20 cellular contexts compared by ENCODE assay signal in genomic region chr19:30036154-30037129, GRCh38.
DNase-seq lines count a peak whose midpoint lies in the region; ATAC-seq, FAIRE-seq and TF ChIP-seq lines count a peak whose summit lies in the region.
"Had no signal": no experiment of that assay in that cellular context is flagged by ENCODE, and none has a peak within 500 bp of the region (broad histone marks: within the 10 kb centered on the region; RNA-seq: fewer than 3 reads in every experiment).

No MANE protein-coding gene starts in this region.

- H3K36me3 ChIP-seq in HepG2 (replicated peaks in 1 of 2; ENCODE audit: control insufficient read depth in 1 of 2, insufficient read depth in 2 of 2, low read length in 2 of 2): peaks cover 0 to 1% of the 10 kb centered on the region in 2 experiments; a peak in 1 of 5 replicates

- 81% methylated on average over 8 of the region's 8 CpGs for WGBS in A549 (ENCODE audit: missing lambda C conversion rate)
- 73% methylated on average over 8 of the region's 8 CpGs for WGBS in HepG2 (ENCODE audit: low lambda C conversion rate)

- in situ Hi-C loops in HepG2 (cut with HindIII; ENCODE audit: extremely low pct_ligation_motif_present, low pct_unique_long_range_greater_than_20kb): no loop called here

- FAIRE-seq in A549 (lab: Jason Lieb, UNC) (peak; percentile 97), HepG2 (lab: Jason Lieb, UNC) (no peak)
- FAIRE-seq: A204.1 had no signal

- TF ChIP-seq RAD21 in A549 (conservative IDR thresholded peaks at IDR 0.05 in 1 of 2, IDR thresholded peaks at IDR 0.05 in 1 of 2) (no peak), HepG2 (CRISPR knock-in tag; IDR thresholded peaks at IDR 0.05) (no peak)

- H3K4me3 ChIP-seq in A549 (no peak overlapping the region), choroid plexus epithelial cell (ENCODE audit: low read depth, low read length) (no peak overlapping the region), HepG2 (replicated peaks in 1 of 3; ENCODE audit: insufficient read depth in 1 of 3, low read depth in 2 of 3, low read length in 3 of 3) (no peak overlapping the region)
- H3K4me3 ChIP-seq: SK-N-MC, vagina had no signal

- BruUV-seq in HepG2 (replicated peaks; lab: Mats Ljungman, UMichigan): no TSS peak

- peak overlapping the region; percentile 72 for H3K27ac Mint-ChIP-seq in HFFc6
- H3K27ac Mint-ChIP-seq: activated CD4-positive, alpha-beta T cell treated with anti-CD3 and anti-CD28 coated beads, Interleukin-2, amount 10 ng/mL, durations not matched to agents 24 days and 14 days; activated naive CD4-positive, alpha-beta T cell treated with anti-CD3 and anti-CD28 coated beads for 36 hours; CD4-positive, alpha-beta T cell had no signal

- no peaks in the 10 kb centered on the region for H4K20me1 ChIP-seq in HepG2 (ENCODE audit: insufficient read depth, low read length)

- CTCF ChIA-PET in A549 (lab: Yijun Ruan, JAX) (interaction anchor here (1.1 to 1.6 kb wide), 4 partner anchors 10 to 277 kb away, joined by 4 to 12 read pairs (median 6); no protein-coding TSS in a partner anchor), HepG2 (lab: Yijun Ruan, JAX; ENCODE audit: low intra/inter-chr PET ratio, low total read pairs) (no interaction called here), HEK293T (lab: Yijun Ruan, JAX) (no interaction called here)

- H3K9me3 ChIP-seq in A549: peaks cover 15% of the 10 kb centered on the region; the same call in 2 of the 3 replicates
- H3K9me3 ChIP-seq in HepG2 (ENCODE audit: low read length): no peaks in the 10 kb centered on the region
- H3K9me3 ChIP-seq: vagina had no signal

- H3K79me2 ChIP-seq in HepG2 (ENCODE audit: insufficient read depth, low read length): no peaks in the 10 kb centered on the region

- no peak overlapping the region for H3K9ac ChIP-seq in HepG2 (ENCODE audit: insufficient read depth, low read depth, low read length)

- H3K9me3 Mint-ChIP-seq in HFFc6: no peaks in the 10 kb centered on the region; the same call in 1 of the 2 replicates

- no peak for TF ChIP-seq POLR2A in A549 (IDR thresholded peaks at IDR 0.05; ENCODE audit: low read length)
- TF ChIP-seq POLR2A in HepG2 (IDR thresholded peaks at IDR 0.05; ENCODE audit: insufficient read depth in 1 of 2, low read depth in 2 of 2, low read length in 2 of 2): no peak

- H3K27me3 ChIP-seq in HepG2 (ENCODE audit: control insufficient read depth in 1 of 2, insufficient read depth in 2 of 2, low read length in 2 of 2): no peaks in the 10 kb centered on the region
- H3K27me3 ChIP-seq: vagina had no signal

- H3K4me1 ChIP-seq in A549: no peaks in the 10 kb centered on the region
- no peaks in the 10 kb centered on the region for H3K4me1 ChIP-seq in HepG2 (ENCODE audit: insufficient read depth, low read length)
- H3K4me1 ChIP-seq: vagina had no signal

- peak overlapping the region; percentile 16; the same call in 1 of the 2 replicates for H3K4me3 Mint-ChIP-seq in HFFc6
- H3K4me3 Mint-ChIP-seq: activated CD4-positive, alpha-beta T cell treated with anti-CD3 and anti-CD28 coated beads, Interleukin-2, amount 10 ng/mL, durations not matched to agents 24 days and 14 days; activated naive CD4-positive, alpha-beta T cell treated with anti-CD3 and anti-CD28 coated beads for 36 hours; CD4-positive, alpha-beta T cell; naive thymus-derived CD8-positive, alpha-beta T cell had no signal

- no peak overlapping the region for H2AFZ ChIP-seq in HepG2 (ENCODE audit: low read length)

- peaks cover 27% of the 10 kb centered on the region for H3K4me1 Mint-ChIP-seq in HFFc6 (ENCODE audit: low read depth)
- H3K4me1 Mint-ChIP-seq: activated CD4-positive, alpha-beta T cell treated with anti-CD3 and anti-CD28 coated beads, Interleukin-2, amount 10 ng/mL, durations not matched to agents 24 days and 14 days had no signal

- POLR2A ChIA-PET in A549 (lab: Yijun Ruan, JAX): no interaction called here
- POLR2A ChIA-PET in HepG2 (lab: Yijun Ruan, JAX): no interaction called here
- POLR2A ChIA-PET in HEK293T (lab: Yijun Ruan, JAX): interaction anchor here (0.6 to 1.7 kb wide), 2 partner anchors 15 to 65 kb away, joined by 3 to 5 read pairs; no protein-coding TSS in a partner anchor

- DNase-seq in A549 (ENCODE audit: low read depth in 1 of 2, low spot score in 1 of 2) (no peak), HFFc6 (peak; percentile 38), choroid plexus epithelial cell (ENCODE audit: low read depth) (peak; percentile 61), HepG2 (ENCODE audit: low spot score) (no peak), HEK293T (ENCODE audit: extremely low spot score) (no peak), GF-D8 (lab: John Stamatoyannopoulos, UW) (no peak), NCI-H2196 (lab: John Stamatoyannopoulos, UW; ENCODE audit: unreplicated experiment) (no peak)
- no peak for DNase-seq in activated T-cell treated with anti-CD3 and anti-CD28 coated beads, Interleukin-2, amount 50 U/mL, for 1 hour
- DNase-seq: activated CD4-positive, alpha-beta T cell treated with anti-CD3 and anti-CD28 coated beads, Interleukin-2, amount 10 ng/mL, durations not matched to agents 24 days and 14 days; activated naive CD4-positive, alpha-beta T cell treated with anti-CD3 and anti-CD28 coated beads for 36 hours; CD4-positive, alpha-beta T cell; DMS79; HCEC 1CT; left ventricle myocardium superior; naive thymus-derived CD8-positive, alpha-beta T cell; NCI-H187 treated with DMSO at 0.1 percent for 48 hours; NCI-H510A had no signal

- no peak overlapping the region for H3K4me2 ChIP-seq in A549
- no peak overlapping the region for H3K4me2 ChIP-seq in HepG2 (ENCODE audit: low read depth, low read length)

- H3K27ac ChIP-seq in A549: no peak overlapping the region
- no peak overlapping the region for H3K27ac ChIP-seq in HepG2 (ENCODE audit: extremely low read length, insufficient read depth, low read length)
- H3K27ac ChIP-seq: SK-N-MC, vagina had no signal

- ATAC-seq in A549: no peak
- peak; percentile 58 for ATAC-seq in HepG2
- ATAC-seq: left ventricle myocardium superior; naive thymus-derived CD8-positive, alpha-beta T cell had no signal

- H3K36me3 Mint-ChIP-seq in HFFc6 (ENCODE audit: low read depth): peaks cover 62% of the 10 kb centered on the region

- intact Hi-C loops in HepG2 (cut with micrococcal nuclease; ENCODE audit: unreplicated experiment): no loop called here

- H3K27me3 Mint-ChIP-seq in HFFc6 (ENCODE audit: insufficient read depth): no peaks in the 10 kb centered on the region; the same call in 1 of the 2 replicates
- H3K27me3 Mint-ChIP-seq: activated CD4-positive, alpha-beta T cell treated with anti-CD3 and anti-CD28 coated beads, Interleukin-2, amount 10 ng/mL, durations not matched to agents 24 days and 14 days; CD4-positive, alpha-beta T cell; naive thymus-derived CD8-positive, alpha-beta T cell had no signal

- TF ChIP-seq CTCF in A549 (IDR thresholded peaks at IDR 0.05): no peak
- no peak for TF ChIP-seq CTCF in HFFc6 (IDR thresholded peaks at IDR 0.05)
- no peak for TF ChIP-seq CTCF in choroid plexus epithelial cell (conservative IDR thresholded peaks at IDR 0.05; ENCODE audit: low read depth, low read length)
- no peak for TF ChIP-seq CTCF in HepG2 (CRISPR knock-in tag; IDR thresholded peaks at IDR 0.05)

- TF ChIP-seq EP300 in A549 (IDR thresholded peaks at IDR 0.05) (no peak), HepG2 (IDR thresholded peaks at IDR 0.05; ENCODE audit: low read depth in 2 of 2, low read length in 2 of 2) (no peak), HepG2 (CRISPR knock-in tag; IDR thresholded peaks at IDR 0.05; ENCODE audit: borderline replicate concordance) (no peak)

TF ChIP-seq in A549, 52 proteins besides CTCF, POLR2A, EP300 and RAD21:
- TF ChIP-seq MAFK (IDR thresholded peaks at IDR 0.05; ENCODE audit: partially characterized antibody) (no peak), RARB (CRISPR knock-in tag; IDR thresholded peaks at IDR 0.05) (no peak), ZC3H11A (IDR thresholded peaks at IDR 0.05) (no peak), FOSL2 (IDR thresholded peaks at IDR 0.05) (no peak), FOSL2 (CRISPR knock-in tag; IDR thresholded peaks at IDR 0.05) (no peak), BHLHE40 (IDR thresholded peaks at IDR 0.05; ENCODE audit: low read depth, low read length) (no peak), PHF8 (IDR thresholded peaks at IDR 0.05; ENCODE audit: borderline replicate concordance, low read depth) (no peak), HEYL (CRISPR knock-in tag; IDR thresholded peaks at IDR 0.05) (no peak), CHD4 (IDR thresholded peaks at IDR 0.05; ENCODE audit: borderline replicate concordance) (no peak)

TF ChIP-seq in HEK293T, 16 proteins besides CTCF, POLR2A, EP300 and RAD21:
- no peak for TF ChIP-seq HDGF (IDR thresholded peaks at IDR 0.05; ENCODE audit: borderline replicate concordance)
TF ChIP-seq in HEK293T: peak in this region for 0.

Comparison
In these comparisons a context has a peak if more than half of its experiments do, and no peak if none do; other contexts are left out.
1. DNase-seq: peak in HFFc6 (single experiment) and choroid plexus epithelial cell (single experiment); none in A549 (0 of 2), HepG2 (single experiment), activated T-cell treated with anti-CD3 and anti-CD28 coated beads, Interleukin-2, amount 50 U/mL, for 1 hour (single experiment), HEK293T (single experiment), GF-D8 (single experiment) and NCI-H2196 (single experiment).